1 cellular context compared by ENCODE assay signal in the genomic region with DNA sequence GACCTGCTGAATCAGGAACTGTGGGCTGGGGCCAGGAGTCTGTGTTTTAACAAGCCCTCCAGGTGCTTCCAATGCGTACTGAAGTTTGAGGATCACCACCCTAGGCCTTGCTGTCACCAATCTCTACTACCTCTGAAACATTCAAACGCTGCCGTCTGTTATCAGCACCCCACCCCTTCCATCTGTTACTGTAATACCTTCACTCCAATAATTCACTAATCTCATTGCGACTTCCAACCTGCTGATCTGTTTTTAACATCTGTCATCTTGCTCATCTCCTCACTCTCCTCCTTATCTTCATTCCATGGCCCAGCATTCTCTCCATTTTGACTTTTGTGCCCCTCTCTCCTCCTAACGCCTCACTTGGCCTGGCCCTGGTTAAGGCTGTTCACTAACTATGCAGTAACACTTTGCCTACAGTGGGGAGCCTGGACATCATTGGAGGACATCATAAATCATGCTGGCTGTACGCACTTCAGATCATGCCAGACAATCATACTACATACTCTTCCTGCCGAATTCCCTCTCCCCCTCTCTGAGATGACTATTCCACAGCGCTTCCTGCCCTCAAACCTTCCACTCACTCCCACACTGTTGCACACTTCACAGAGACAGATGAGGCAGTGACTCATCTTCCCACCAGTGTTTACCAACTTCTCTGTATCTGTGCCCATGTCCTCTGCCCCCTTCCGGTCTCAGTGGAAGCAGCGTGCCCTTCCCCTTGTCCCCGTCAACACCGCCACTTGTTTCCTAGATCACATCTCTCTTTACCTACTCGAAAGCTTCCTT.
TF ChIP-seq lines count a peak whose summit lies in the region.

No MANE protein-coding gene starts in this region.

TF ChIP-seq in HepG2, 621 proteins besides CTCF, POLR2A, EP300 and RAD21 (continued from another document):
- TF ChIP-seq SOX13 (IDR thresholded peaks at IDR 0.05), result no peak
- TF ChIP-seq SOX13 (CRISPR knock-in tag; conservative IDR thresholded peaks at IDR 0.05 in 1 of 2, IDR thresholded peaks at IDR 0.05 in 1 of 2), result peak in 1 of 2 experiments; percentile 27; a peak in 1 of 4 replicates
